ENCODE assay signal across 32 cellular contexts in genomic region chr14:96616168-96616681, GRCh38.
DNase-seq lines count a peak whose midpoint lies in the region; ATAC-seq, FAIRE-seq and TF ChIP-seq lines count a peak whose summit lies in the region.
"Had no signal": no experiment of that assay in that cellular context is flagged by ENCODE, and none has a peak within 500 bp of the region (broad histone marks: within the 10 kb centered on the region; RNA-seq: fewer than 3 reads in every experiment).

No MANE protein-coding gene starts in this region.

- H3K79me2 ChIP-seq in SK-N-SH (ENCODE audit: insufficient read depth) = no peaks in the 10 kb centered on the region

- no peak; the same call in 2 of the 3 replicates for ATAC-seq in SK-N-SH treated with all-trans-retinoic acid at 6 μM for 48 hours
- ATAC-seq in RWPE2 (ENCODE audit: low read depth) = peak; percentile 36; the same call in 2 of the 3 replicates
- ATAC-seq in HG03039 (IDR thresholded peaks at IDR 0.05; ENCODE audit: unreplicated experiment) = no peak
- no peak for ATAC-seq in HG02642 (IDR thresholded peaks at IDR 0.05; ENCODE audit: poor library complexity, unreplicated experiment)
- ATAC-seq: activated T-cell treated with anti-CD3 and anti-CD28 coated beads, Interleukin-2, amount 50 U/mL, for 72 hours; heart right ventricle; left cardiac atrium; right cardiac atrium; stimulated activated naive CD8-positive, alpha-beta T cell treated with anti-CD3 and anti-CD28 coated beads, Interleukin-15, Interleukin-2, amounts not matched to agents 100 U/mL and 50 U/mL, for 24 hours; T-cell had no signal

- no peak for TF ChIP-seq EP300 in SK-N-SH (IDR thresholded peaks at IDR 0.05; ENCODE audit: borderline replicate concordance in 1 of 2, low read depth in 1 of 2, low read length in 1 of 2)

- no peaks in the 10 kb centered on the region for H3K9me2 ChIP-seq in SK-N-SH

- H3K9ac ChIP-seq in SK-N-SH = no peak overlapping the region

- no peak for TF ChIP-seq CTCF in SK-N-SH (IDR thresholded peaks at IDR 0.05)
- no peak for TF ChIP-seq CTCF in RWPE2 (IDR thresholded peaks at IDR 0.05; ENCODE audit: poor library complexity, severe bottlenecking)

- POLR2A ChIA-PET in SK-N-SH (lab: Yijun Ruan, JAX) = no interaction called here

- H3K4me2 ChIP-seq in SK-N-SH = no peak overlapping the region

- H3K36me3 ChIP-seq in SK-N-SH (replicated peaks in 1 of 2; ENCODE audit: control insufficient read depth in 1 of 2, insufficient read depth in 2 of 2, low read length in 1 of 2) (no peaks in the 10 kb centered on the region), RWPE2 (ENCODE audit: low read depth) (no peaks in the 10 kb centered on the region), small intestine (ENCODE audit: control insufficient read depth in 2 of 2, insufficient read depth in 2 of 2, low read length in 2 of 2) (no peaks in the 10 kb centered on the region)
- H3K36me3 ChIP-seq: heart right ventricle, SJCRH30, spleen had no signal

- H3K4me3 ChIP-seq in SK-N-SH (ENCODE audit: low read depth in 2 of 2, low read length in 1 of 2) = no peak overlapping the region
- H3K4me3 ChIP-seq in RWPE2 (ENCODE audit: severe bottlenecking) = no peak overlapping the region
- H3K4me3 ChIP-seq in small intestine (ENCODE audit: low read depth in 1 of 2, low read length in 2 of 2) = no peak overlapping the region
- H3K4me3 ChIP-seq: heart right ventricle, SJCRH30, spleen, testis had no signal

- H3K4me1 ChIP-seq in SK-N-SH (ENCODE audit: control insufficient read depth in 1 of 2, insufficient read depth in 2 of 2, low read depth in 1 of 2, low read length in 1 of 2) = peaks cover 0 to 17% of the 10 kb centered on the region in 2 experiments; a peak in 2 of 4 replicates
- no peaks in the 10 kb centered on the region for H3K4me1 ChIP-seq in RWPE2 (ENCODE audit: insufficient read depth, poor library complexity, severe bottlenecking)
- H3K4me1 ChIP-seq in small intestine (ENCODE audit: control insufficient read depth in 2 of 2, insufficient read depth in 1 of 2, low read depth in 1 of 2, low read length in 1 of 2) = no peaks in the 10 kb centered on the region
- H3K4me1 ChIP-seq: heart right ventricle, SJCRH30, spleen, testis had no signal

- 57% methylated on average over 9 of the region's 13 CpGs for WGBS in SK-N-SH (ENCODE audit: low lambda C conversion rate)
- 43 to 69% (median 53%) methylated on average over 13 of the region's 13 CpGs for WGBS in small intestine, 3 donors

- H3K27ac ChIP-seq in SK-N-SH (ENCODE audit: low read depth in 2 of 2, low read length in 1 of 2) = no peak overlapping the region
- no peak overlapping the region for H3K27ac ChIP-seq in RWPE2 (ENCODE audit: poor library complexity, severe bottlenecking)
- no peak overlapping the region for H3K27ac ChIP-seq in small intestine (ENCODE audit: low read depth in 1 of 2, low read length in 1 of 2)
- H3K27ac ChIP-seq: heart right ventricle, SJCRH30, spleen, testis had no signal

- no peak for FAIRE-seq in small intestine (lab: Jason Lieb, UNC)
- FAIRE-seq: endometrium had no signal

- no peak overlapping the region for H2AFZ ChIP-seq in SK-N-SH (ENCODE audit: low read depth)

- TF ChIP-seq RAD21 in SK-N-SH (IDR thresholded peaks at IDR 0.05; ENCODE audit: low read length) = no peak

- DNase-seq in SK-N-SH = peak; percentile 56
- no peak for DNase-seq in RWPE2 (ENCODE audit: low spot score)
- peak; percentile 54 for DNase-seq in iPS-NIHi11 (ENCODE audit: low spot score)
- peak; percentile 44 for DNase-seq in small intestine
- DNase-seq in activated CD8-positive, alpha-beta memory T cell treated with anti-CD3 and anti-CD28 coated beads, Interleukin-2, amount 50 U/mL, for 48 hours = no peak
- DNase-seq: activated B cell treated with CpG ODN at 0.5 μM for 24 hours; activated CD4-positive, alpha-beta T cell treated with anti-CD3 and anti-CD28 coated beads, Interleukin-2, amount 50 U/mL, for 4 hours; activated naive CD4-positive, alpha-beta T cell; activated T-cell treated with anti-CD3 and anti-CD28 coated beads, Interleukin-2, amount 50 U/mL, for 72 hours; Calu3; CD4-positive, CD25-positive, alpha-beta regulatory T cell; DND-41; foreskin melanocyte; GOT3; heart right ventricle; Karpas-422; left cardiac atrium; MV-4-11; NCI-H1436 treated with DMSO at 0.1 percent for 48 hours; NCI-H226; NCI-H774; right cardiac atrium; SJCRH30; stimulated activated CD4-positive, alpha-beta T cell treated with anti-CD3 and anti-CD28 coated beads, Interleukin-2, amount 100 ng/mL, for 24 hours; stimulated activated naive CD8-positive, alpha-beta T cell treated with anti-CD3 and anti-CD28 coated beads, Interleukin-15, Interleukin-2, amounts not matched to agents 100 U/mL and 50 U/mL, for 24 hours; T-cell; testis had no signal

- no peaks in the 10 kb centered on the region for H3F3A ChIP-seq in SK-N-SH (replicated peaks; ENCODE audit: insufficient read depth)

- CTCF ChIA-PET in SK-N-SH (lab: Yijun Ruan, JAX) = interaction anchor here (0.8 kb wide), 1 partner anchor 125 kb away, joined by 3 read pairs; no protein-coding TSS in a partner anchor

- no peaks in the 10 kb centered on the region for H3K9me3 ChIP-seq in SK-N-SH
- no peaks in the 10 kb centered on the region for H3K9me3 ChIP-seq in RWPE2 (ENCODE audit: severe bottlenecking)
- H3K9me3 ChIP-seq in small intestine (ENCODE audit: control insufficient read depth, low read depth) = no peaks in the 10 kb centered on the region
- H3K9me3 ChIP-seq: heart right ventricle, SJCRH30, spleen, testis had no signal

- H4K20me1 ChIP-seq in SK-N-SH (ENCODE audit: insufficient read depth) = no peaks in the 10 kb centered on the region

- no peaks in the 10 kb centered on the region for H3K27me3 ChIP-seq in SK-N-SH (ENCODE audit: insufficient read depth)
- H3K27me3 ChIP-seq in RWPE2 (ENCODE audit: insufficient read depth, poor library complexity, severe bottlenecking) = peaks cover 41% of the 10 kb centered on the region
- peaks cover 0 to 2% of the 10 kb centered on the region in 2 donors for H3K27me3 ChIP-seq in small intestine (ENCODE audit: control insufficient read depth in 2 of 2, insufficient read depth in 2 of 2, low read length in 2 of 2)
- H3K27me3 ChIP-seq: SJCRH30, testis had no signal

TF ChIP-seq in SK-N-SH, 30 proteins besides CTCF, POLR2A, EP300 and RAD21:
- no peak for TF ChIP-seq NRF1 (IDR thresholded peaks at IDR 0.05; ENCODE audit: low read depth, low read length)
- TF ChIP-seq TCF12 (IDR thresholded peaks at IDR 0.05) = no peak
- TF ChIP-seq FOXJ3 (CRISPR knock-in tag; IDR thresholded peaks at IDR 0.05) = no peak

TF ChIP-seq in SK-N-SH treated with all-trans-retinoic acid at 6 μM for 48 hours, 23 proteins besides CTCF, POLR2A, EP300 and RAD21:
- TF ChIP-seq SNAI2 (CRISPR knock-in tag; IDR thresholded peaks at IDR 0.05) = no peak
- no peak for TF ChIP-seq OSR1 (CRISPR knock-in tag; IDR thresholded peaks at IDR 0.05)
- TF ChIP-seq ZFP3 (CRISPR knock-in tag; IDR thresholded peaks at IDR 0.05) = no peak
- TF ChIP-seq GLIS3 (CRISPR knock-in tag; IDR thresholded peaks at IDR 0.05) = no peak
- TF ChIP-seq, protein P1, sequence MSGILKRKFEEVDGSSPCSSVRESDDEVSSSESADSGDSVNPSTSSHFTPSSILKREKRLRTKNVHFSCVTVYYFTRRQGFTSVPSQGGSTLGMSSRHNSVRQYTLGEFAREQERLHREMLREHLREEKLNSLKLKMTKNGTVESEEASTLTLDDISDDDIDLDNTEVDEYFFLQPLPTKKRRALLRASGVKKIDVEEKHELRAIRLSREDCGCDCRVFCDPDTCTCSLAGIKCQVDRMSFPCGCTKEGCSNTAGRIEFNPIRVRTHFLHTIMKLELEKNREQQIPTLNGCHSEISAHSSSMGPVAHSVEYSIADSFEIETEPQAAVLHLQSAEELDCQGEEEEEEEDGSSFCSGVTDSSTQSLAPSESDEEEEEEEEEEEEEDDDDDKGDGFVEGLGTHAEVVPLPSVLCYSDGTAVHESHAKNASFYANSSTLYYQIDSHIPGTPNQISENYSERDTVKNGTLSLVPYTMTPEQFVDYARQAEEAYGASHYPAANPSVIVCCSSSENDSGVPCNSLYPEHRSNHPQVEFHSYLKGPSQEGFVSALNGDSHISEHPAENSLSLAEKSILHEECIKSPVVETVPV (CRISPR knock-in tag; IDR thresholded peaks at IDR 0.05) = no peak

Comparison
In these comparisons a context has a peak if more than half of its experiments do, and no peak if none do; other contexts are left out.
1. DNase-seq: peak in SK-N-SH (single experiment), iPS-NIHi11 (single experiment) and small intestine (single experiment); none in RWPE2 (single experiment) and activated CD8-positive, alpha-beta memory T cell treated with anti-CD3 and anti-CD28 coated beads, Interleukin-2, amount 50 U/mL, for 48 hours (single experiment).